Comparison of ENCODE assay signal across 11 cellular contexts in the genomic region with DNA sequence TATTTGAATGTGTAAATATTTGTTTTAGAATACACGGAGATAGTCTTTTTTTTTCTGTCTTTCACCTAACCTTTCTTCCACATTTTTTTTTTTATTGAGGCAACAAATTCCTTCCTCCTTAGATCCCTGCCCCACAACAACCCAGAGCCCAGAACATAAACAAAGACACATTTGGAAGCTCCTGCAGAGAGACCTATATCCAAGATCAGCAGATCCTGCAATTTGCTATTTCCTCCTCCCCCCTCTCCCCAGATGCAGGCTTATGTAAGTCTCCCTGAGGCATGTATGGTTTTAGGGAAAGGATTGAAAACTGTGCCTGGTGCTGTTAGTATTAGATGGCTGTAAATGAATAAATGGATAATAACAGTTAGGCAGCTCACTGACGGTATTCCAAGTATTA.
A peak's percentile ranks its signal among the peaks of the same experiment; 100 is the strongest.
DNase-seq lines count a peak whose midpoint lies in the region; ATAC-seq, FAIRE-seq and TF ChIP-seq lines count a peak whose summit lies in the region.
"Had no signal": no experiment of that assay in that cellular context is flagged by ENCODE, and none has a peak within 500 bp of the region (broad histone marks: within the 10 kb centered on the region; RNA-seq: fewer than 3 reads in every experiment).

No MANE protein-coding gene starts in this region.

- H3K4me3 ChIP-seq in left ventricle myocardium inferior = no peak overlapping the region
- H3K4me3 ChIP-seq in astrocyte (ENCODE audit: insufficient read depth, low read depth, low read length) = no peak overlapping the region
- H3K4me3 ChIP-seq in lower lobe of right lung = no peak overlapping the region
- H3K4me3 ChIP-seq in kidney (ENCODE audit: low read length in 2 of 2) = no peak overlapping the region

- peak overlapping the region; percentile 94 for H3K27ac Mint-ChIP-seq in astrocyte (ENCODE audit: unreplicated experiment)
- H3K27ac Mint-ChIP-seq: B cell had no signal

- no peaks in the 10 kb centered on the region for H3K9me3 Mint-ChIP-seq in astrocyte (ENCODE audit: unreplicated experiment)

- FAIRE-seq in astrocyte (lab: Jason Lieb, UNC) (no peak), kidney (lab: Jason Lieb, UNC) (no peak)

- H3K4me2 ChIP-seq in astrocyte (ENCODE audit: low read length) = peak overlapping the region; percentile 30

- H3K79me2 ChIP-seq in astrocyte (ENCODE audit: insufficient read depth, low read length) = no peaks in the 10 kb centered on the region

- H3K27me3 ChIP-seq in left ventricle myocardium inferior (ENCODE audit: low read depth) (no peaks in the 10 kb centered on the region), astrocyte (ENCODE audit: insufficient read depth, low read length) (no peaks in the 10 kb centered on the region), lower lobe of right lung (ENCODE audit: low read depth) (no peaks in the 10 kb centered on the region)
- H3K27me3 ChIP-seq: foreskin keratinocyte had no signal

- H3K36me3 Mint-ChIP-seq in astrocyte (ENCODE audit: low read depth, unreplicated experiment) = no peaks in the 10 kb centered on the region

- H4K20me1 ChIP-seq in astrocyte (ENCODE audit: insufficient read depth, low read length) = no peaks in the 10 kb centered on the region

- peaks cover 57% of the 10 kb centered on the region for H3K4me1 Mint-ChIP-seq in astrocyte (ENCODE audit: low read depth, unreplicated experiment)

- DNase-seq in left ventricle myocardium inferior (no peak), left ventricle myocardium superior (no peak), astrocyte (ENCODE audit: low read depth) (peak; percentile 46), kidney glomerular epithelial cell (lab: John Stamatoyannopoulos, UW) (peak; percentile 54), lower lobe of right lung (no peak), SHP77 (lab: John Stamatoyannopoulos, UW) (no peak), kidney (no peak)
- DNase-seq: NK-92 treated with Interleukin-12 subunit alpha and Interleukin-12 subunit beta, amount 100 ng/mL, for 24 hours had no signal

- no peaks in the 10 kb centered on the region for H3K36me3 ChIP-seq in left ventricle myocardium inferior
- H3K36me3 ChIP-seq in astrocyte (ENCODE audit: insufficient read depth, low read length) = no peaks in the 10 kb centered on the region
- H3K36me3 ChIP-seq in lower lobe of right lung = no peaks in the 10 kb centered on the region
- H3K36me3 ChIP-seq in kidney (ENCODE audit: control insufficient read depth in 1 of 2, insufficient read depth in 2 of 2, low read length in 2 of 2) = no peaks in the 10 kb centered on the region

- intact Hi-C loops in left ventricle myocardium inferior (cut with micrococcal nuclease) = no loop called here
- intact Hi-C loops in left ventricle myocardium superior (cut with micrococcal nuclease) = no loop called here
- intact Hi-C loops in lower lobe of right lung (cut with DNase I) = no loop called here
- intact Hi-C loops in kidney (cut with DNase I) = no loop called here

- no peak for ATAC-seq in left ventricle myocardium superior
- no peak for ATAC-seq in lower lobe of right lung
- no peak for ATAC-seq in HG03045 (IDR thresholded peaks at IDR 0.05; ENCODE audit: unreplicated experiment)

- H2AFZ ChIP-seq in astrocyte (ENCODE audit: low read depth, low read length) = no peak overlapping the region

- no peaks in the 10 kb centered on the region for H3K27me3 Mint-ChIP-seq in astrocyte (ENCODE audit: low read depth, unreplicated experiment)

- peak overlapping the region; percentile 28 for H3K9ac ChIP-seq in astrocyte (ENCODE audit: low read length)
- H3K9ac ChIP-seq in kidney (ENCODE audit: low read length in 2 of 2) = no peak overlapping the region

- TF ChIP-seq CTCF in left ventricle myocardium inferior (IDR thresholded peaks at IDR 0.05; ENCODE audit: borderline replicate concordance) = no peak
- no peak for TF ChIP-seq CTCF in astrocyte (IDR thresholded peaks at IDR 0.05; ENCODE audit: insufficient read depth, low read depth, low read length)
- TF ChIP-seq CTCF in lower lobe of right lung (IDR thresholded peaks at IDR 0.05) = no peak
- TF ChIP-seq CTCF in kidney (IDR thresholded peaks at IDR 0.05; ENCODE audit: borderline replicate concordance, extremely low read depth, insufficient read depth) = no peak

- H3K27ac ChIP-seq in left ventricle myocardium inferior (replicated peaks) (peak overlapping the region; percentile 67), astrocyte (ENCODE audit: low read depth, low read length) (peak overlapping the region; percentile 64), lower lobe of right lung (no peak overlapping the region), kidney (ENCODE audit: low read depth in 2 of 2, low read length in 2 of 2) (no peak overlapping the region)
- H3K27ac ChIP-seq: foreskin keratinocyte had no signal

- H3K4me1 ChIP-seq in left ventricle myocardium inferior (peaks cover 61% of the 10 kb centered on the region), astrocyte (ENCODE audit: insufficient read depth, low read length) (peaks cover 35% of the 10 kb centered on the region), lower lobe of right lung (peaks cover 18% of the 10 kb centered on the region), kidney (ENCODE audit: control insufficient read depth in 1 of 2, insufficient read depth in 1 of 2, low read depth in 1 of 2, low read length in 2 of 2) (peaks cover 13 to 22% of the 10 kb centered on the region in 2 donors)

- no peaks in the 10 kb centered on the region for H3K9me3 ChIP-seq in left ventricle myocardium inferior (replicated peaks)
- no peaks in the 10 kb centered on the region for H3K9me3 ChIP-seq in astrocyte (ENCODE audit: insufficient read depth, low read depth, low read length)
- no peaks in the 10 kb centered on the region for H3K9me3 ChIP-seq in lower lobe of right lung
- H3K9me3 ChIP-seq in kidney (ENCODE audit: control insufficient read depth in 1 of 2, low read length in 2 of 2) = no peaks in the 10 kb centered on the region

- peak overlapping the region; percentile 5 for H3K4me3 Mint-ChIP-seq in astrocyte (ENCODE audit: unreplicated experiment)
- H3K4me3 Mint-ChIP-seq: B cell had no signal

Comparison
In these comparisons a context has a peak if more than half of its experiments do, and no peak if none do; other contexts are left out.
1. DNase-seq: peak in astrocyte (single experiment) and kidney glomerular epithelial cell (single experiment); none in left ventricle myocardium inferior (single experiment), left ventricle myocardium superior (single experiment), lower lobe of right lung (single experiment), SHP77 (0 of 2) and kidney (single experiment).
2. H3K27ac ChIP-seq: peak in left ventricle myocardium inferior (single experiment) and astrocyte (single experiment); none in lower lobe of right lung (single experiment) and kidney (0 of 2).